In the genomic region with DNA sequence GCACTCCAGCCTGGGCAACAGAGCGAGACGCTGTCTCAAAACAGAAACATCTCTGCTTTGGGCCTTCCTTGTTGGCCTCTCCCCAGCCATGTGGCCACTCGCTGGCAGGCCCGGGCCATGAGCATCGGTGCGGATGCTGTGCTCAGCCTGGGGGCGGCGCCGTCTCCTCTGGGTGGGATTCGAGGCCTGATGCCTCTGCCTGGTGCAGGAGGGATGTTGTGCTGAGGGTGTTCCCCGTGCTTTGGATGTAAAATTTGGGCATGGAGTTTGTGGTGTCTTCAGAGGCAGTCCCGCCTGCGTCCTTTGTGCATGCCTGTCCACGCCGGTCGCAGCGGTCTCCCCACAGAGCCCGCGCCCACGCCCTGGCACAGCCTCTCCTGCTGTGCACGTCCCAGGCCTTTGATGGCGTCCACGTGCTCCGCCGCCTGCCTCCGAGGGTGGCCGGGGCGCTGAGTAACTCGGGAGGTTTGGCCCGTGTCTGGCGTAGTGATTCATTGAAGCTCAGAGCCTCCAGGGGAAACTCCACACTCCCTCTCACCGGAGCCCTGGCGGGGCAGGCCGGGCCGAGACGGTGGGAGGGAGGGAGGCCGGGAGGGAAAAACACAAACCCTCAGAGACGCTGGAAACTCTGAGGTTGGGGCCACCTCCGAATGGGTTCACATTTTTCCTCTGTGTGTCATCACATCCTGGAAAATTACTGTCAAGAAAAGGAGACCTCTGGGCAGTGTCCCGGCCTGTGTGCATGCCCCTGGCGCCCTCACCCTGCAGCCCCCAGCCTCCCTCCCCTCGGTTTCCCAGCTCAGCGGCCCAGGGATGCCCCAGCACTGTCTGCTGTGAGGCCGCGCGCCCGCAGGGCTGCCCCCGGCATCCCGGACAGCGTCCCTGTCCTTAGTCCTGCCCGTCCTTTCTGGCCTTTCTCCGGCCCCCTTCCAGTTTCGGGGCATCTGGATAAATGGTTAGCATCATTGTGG, we compare ENCODE assay signal across 6 cellular contexts. TPM values are rescaled to one million over a fixed set of nuclear protein-coding genes. Genes with fewer than 3 reads are reported as not detected.
A peak's percentile ranks its signal among the peaks of the same experiment; 100 is the strongest.
DNase-seq lines count a peak whose midpoint lies in the region; ATAC-seq, FAIRE-seq and TF ChIP-seq lines count a peak whose summit lies in the region.

No MANE protein-coding gene starts in this region.

- TF ChIP-seq RAD21 in HepG2 (CRISPR knock-in tag; IDR thresholded peaks at IDR 0.05), result no peak; the same call in 1 of the 2 replicates

- peak; percentile 87 for DNase-seq in BJ (ENCODE audit: low read depth)
- peak; percentile 94 for DNase-seq in SW480 (ENCODE audit: low spot score)
- peak; percentile 92 for DNase-seq in HepG2 (ENCODE audit: low spot score)
- no peak for DNase-seq in NCI-H1694 treated with DMSO at 0.1 percent for 48 hours (lab: John Stamatoyannopoulos, UW)

- H3K79me2 ChIP-seq in HepG2 (ENCODE audit: insufficient read depth, low read length), result peaks cover 56% of the 10 kb centered on the region

- TF ChIP-seq POLR2A in HepG2 (IDR thresholded peaks at IDR 0.05; ENCODE audit: insufficient read depth in 1 of 2, low read depth in 2 of 2, low read length in 2 of 2), result no peak

- BruUV-seq in HepG2 (replicated peaks; lab: Mats Ljungman, UMichigan), result no TSS peak

- TF ChIP-seq EP300 in HepG2 (IDR thresholded peaks at IDR 0.05; ENCODE audit: low read depth in 2 of 2, low read length in 2 of 2), result peak in 1 of 2 experiments; percentile 85; a peak in 2 of 4 replicates
- peak; percentile 82 for TF ChIP-seq EP300 in HepG2 (CRISPR knock-in tag; IDR thresholded peaks at IDR 0.05; ENCODE audit: borderline replicate concordance)

- H3K36me3 ChIP-seq in BJ (ENCODE audit: control insufficient read depth, insufficient read depth, low read length), result no peaks in the 10 kb centered on the region; the same call in 1 of the 2 replicates
- H3K36me3 ChIP-seq in HepG2 (replicated peaks in 1 of 2; ENCODE audit: control insufficient read depth in 1 of 2, insufficient read depth in 2 of 2, low read length in 2 of 2), result peaks cover 17 to 28% of the 10 kb centered on the region in 2 experiments

- peak overlapping the region; percentile 50 for H3K9ac ChIP-seq in HepG2 (ENCODE audit: insufficient read depth, low read depth, low read length)

- intact Hi-C loops in HepG2 (cut with micrococcal nuclease; ENCODE audit: unreplicated experiment), result no loop called here

- ATAC-seq in HepG2 (peak; percentile 8), HG02798 (IDR thresholded peaks at IDR 0.05; ENCODE audit: poor library complexity, unreplicated experiment) (no peak), GM19395 (IDR thresholded peaks at IDR 0.05; ENCODE audit: unreplicated experiment) (no peak)

- in situ Hi-C loops in HepG2 (cut with HindIII; ENCODE audit: extremely low pct_ligation_motif_present, low pct_unique_long_range_greater_than_20kb), result no loop called here

- no peak overlapping the region for H3K4me3 ChIP-seq in BJ (ENCODE audit: low read depth, low read length)
- H3K4me3 ChIP-seq in HepG2 (replicated peaks in 1 of 3; ENCODE audit: insufficient read depth in 1 of 3, low read depth in 2 of 3, low read length in 3 of 3), result peak overlapping the region in 1 of 3 experiments; percentile 29; a peak in 1 of 6 replicates

- H3K4me2 ChIP-seq in HepG2 (ENCODE audit: low read depth, low read length), result peak overlapping the region; percentile 36

- POLR2A ChIA-PET in BJ (lab: Charles Lee), result interaction anchor here (0.7 to 1.5 kb wide), 2 partner anchors 12 to 71 kb away, joined by 3 to 4 read pairs; no protein-coding TSS in a partner anchor
- POLR2A ChIA-PET in HepG2 (lab: Yijun Ruan, JAX), result interaction anchor here (0.6 to 16.1 kb wide), 16 partner anchors 10 to 166 kb away, joined by 3 to 470 read pairs (median 4); partner anchors contain the start of genes CENPX, DCXR, LRRC45 and NOTUM

- H3K27ac ChIP-seq in HepG2 (ENCODE audit: extremely low read length, insufficient read depth, low read length), result peak overlapping the region; percentile 95

- FAIRE-seq in HepG2 (lab: Jason Lieb, UNC), result peak; percentile 71

- H3K9me3 ChIP-seq in HepG2 (ENCODE audit: low read length), result no peaks in the 10 kb centered on the region

- no peak overlapping the region for H2AFZ ChIP-seq in HepG2 (ENCODE audit: low read length)

- peaks cover 76% of the 10 kb centered on the region for H3K4me1 ChIP-seq in HepG2 (ENCODE audit: insufficient read depth, low read length)

- no peaks in the 10 kb centered on the region for H3K27me3 ChIP-seq in BJ (ENCODE audit: control insufficient read depth, insufficient read depth, low read length)
- no peaks in the 10 kb centered on the region for H3K27me3 ChIP-seq in HepG2 (ENCODE audit: control insufficient read depth in 1 of 2, insufficient read depth in 2 of 2, low read length in 2 of 2)

- WGBS in HepG2 (ENCODE audit: low lambda C conversion rate), result 61% methylated on average over 51 of the region's 53 CpGs

- peak; percentile 15; the same call in 1 of the 2 replicates for TF ChIP-seq CTCF in BJ (IDR thresholded peaks at IDR 0.05; ENCODE audit: insufficient read depth, low read depth, low read length)
- TF ChIP-seq CTCF in HepG2 (CRISPR knock-in tag; IDR thresholded peaks at IDR 0.05), result peak; percentile 51

- CTCF ChIA-PET in BJ (lab: Yijun Ruan, JAX) (interaction anchor here (0.7 to 4.5 kb wide), 10 partner anchors 8 to 297 kb away, joined by 3 to 28 read pairs (median 4); partner anchors contain the start of genes DCXR and NOTUM), HepG2 (lab: Yijun Ruan, JAX; ENCODE audit: low intra/inter-chr PET ratio, low total read pairs) (interaction anchor here (1.6 kb wide), 1 partner anchor 44 kb away, joined by 14 read pairs; no protein-coding TSS in a partner anchor)

- H4K20me1 ChIP-seq in HepG2 (ENCODE audit: insufficient read depth, low read length), result no peaks in the 10 kb centered on the region

RNA-seq across cellular contexts. Expression of gene CENPX, which starts 19.0 kb away (rescaled TPM):
- polyA plus RNA-seq in BJ (2011; rRNA removed) (40.4 and 57.0 TPM in 2 replicates), HepG2 (2011; rRNA removed) (92.7 and 96.7 TPM in 2 replicates)
- 10.4 and 14.0 TPM in 2 replicates for polyA minus RNA-seq in BJ (2011; rRNA and poly(A)+ RNA removed)
- total RNA-seq in HepG2 (2016; rRNA removed; fragmentation: Illumina TruSeq; extraction: Trizol), result 166 and 170 TPM in 2 replicates
- total RNA-seq in HepG2 (2016; cell fraction: cytosol; rRNA removed; fragmentation: Illumina TruSeq; extraction: Trizol; ENCODE audit: low read depth), result 262 and 321 TPM in 2 replicates
- 171 and 173 TPM in 2 replicates for total RNA-seq in HepG2 (2016; cell fraction: insoluble cytoplasmic fraction; rRNA removed; fragmentation: Illumina TruSeq; extraction: Trizol)
- 221 and 277 TPM in 2 replicates for total RNA-seq in HepG2 (2016; cell fraction: membrane; rRNA removed; fragmentation: Illumina TruSeq; extraction: Trizol)
- 85.1 and 103 TPM in 2 replicates for total RNA-seq in HepG2 (2016; cell fraction: nucleus; rRNA removed; fragmentation: Illumina TruSeq; extraction: Trizol)
- polyA plus RNA-seq in HepG2 (2011; cell fraction: cytosol; rRNA removed), result 88.8 and 138 TPM in 2 replicates
- 166 and 170 TPM in 2 replicates for polyA plus RNA-seq in HepG2 (2011; cell fraction: nucleus; rRNA removed)
- 46.3 and 61.5 TPM in 2 replicates for polyA plus RNA-seq in HepG2 (2012)
- polyA plus RNA-seq in HepG2 (2016; cell fraction: cytosol; fragmentation: Illumina TruSeq; extraction: Trizol; ENCODE audit: low read depth), result 176 and 237 TPM in 2 replicates
- polyA plus RNA-seq in HepG2 (2016; cell fraction: insoluble cytoplasmic fraction; fragmentation: Illumina TruSeq; extraction: Trizol; ENCODE audit: low read depth), result 143 and 150 TPM in 2 replicates
- 176 and 221 TPM in 2 replicates for polyA plus RNA-seq in HepG2 (2016; cell fraction: membrane; fragmentation: Illumina TruSeq; extraction: Trizol; ENCODE audit: low read depth)
- 178 and 180 TPM in 2 replicates for polyA plus RNA-seq in HepG2 (2016; cell fraction: nucleus; fragmentation: Illumina TruSeq; extraction: Trizol; ENCODE audit: insufficient read depth, low read depth)
- 32.0 and 49.8 TPM in 2 replicates for polyA minus RNA-seq in HepG2 (2011; rRNA and poly(A)+ RNA removed; ENCODE audit: low replicate concordance)
- polyA minus RNA-seq in HepG2 (2011; cell fraction: cytosol; rRNA and poly(A)+ RNA removed), result 14.8 and 16.2 TPM in 2 replicates
- 20.0 and 26.9 TPM in 2 replicates for polyA minus RNA-seq in HepG2 (2011; cell fraction: nucleus; rRNA and poly(A)+ RNA removed)

RNA-seq across cellular contexts. Expression of gene LRRC45, which starts 19.4 kb away (rescaled TPM):
- polyA plus RNA-seq in BJ (2011; rRNA removed) (4.1 and 6.0 TPM in 2 replicates), HepG2 (2011; rRNA removed) (11.6 and 14.1 TPM in 2 replicates)
- polyA minus RNA-seq in BJ (2011; rRNA and poly(A)+ RNA removed), result 3.1 and 3.7 TPM in 2 replicates
- 21.4 and 48.1 TPM in 2 replicates for total RNA-seq in HepG2 (2016; rRNA removed; fragmentation: Illumina TruSeq; extraction: Trizol)
- total RNA-seq in HepG2 (2016; cell fraction: cytosol; rRNA removed; fragmentation: Illumina TruSeq; extraction: Trizol; ENCODE audit: low read depth), result 30.2 and 31.8 TPM in 2 replicates
- 20.6 and 49.6 TPM in 2 replicates for total RNA-seq in HepG2 (2016; cell fraction: insoluble cytoplasmic fraction; rRNA removed; fragmentation: Illumina TruSeq; extraction: Trizol)
- 14.9 and 19.0 TPM in 2 replicates for total RNA-seq in HepG2 (2016; cell fraction: membrane; rRNA removed; fragmentation: Illumina TruSeq; extraction: Trizol)
- 49.7 and 54.4 TPM in 2 replicates for total RNA-seq in HepG2 (2016; cell fraction: nucleus; rRNA removed; fragmentation: Illumina TruSeq; extraction: Trizol)
- polyA plus RNA-seq in HepG2 (2011; cell fraction: cytosol; rRNA removed), result 5.5 and 10.0 TPM in 2 replicates
- 112 and 182 TPM in 2 replicates for polyA plus RNA-seq in HepG2 (2011; cell fraction: nucleus; rRNA removed)
- 7.5 and 8.8 TPM in 2 replicates for polyA plus RNA-seq in HepG2 (2012)
- polyA plus RNA-seq in HepG2 (2016; cell fraction: cytosol; fragmentation: Illumina TruSeq; extraction: Trizol; ENCODE audit: low read depth), result 3.3 and 4.2 TPM in 2 replicates
- 19.5 and 19.7 TPM in 2 replicates for polyA plus RNA-seq in HepG2 (2016; cell fraction: insoluble cytoplasmic fraction; fragmentation: Illumina TruSeq; extraction: Trizol; ENCODE audit: low read depth)
- 9.1 and 9.2 TPM in 2 replicates for polyA plus RNA-seq in HepG2 (2016; cell fraction: membrane; fragmentation: Illumina TruSeq; extraction: Trizol; ENCODE audit: low read depth)
- 129 and 136 TPM in 2 replicates for polyA plus RNA-seq in HepG2 (2016; cell fraction: nucleus; fragmentation: Illumina TruSeq; extraction: Trizol; ENCODE audit: insufficient read depth, low read depth)
- polyA minus RNA-seq in HepG2 (2011; rRNA and poly(A)+ RNA removed; ENCODE audit: low replicate concordance), result 11.1 and 15.7 TPM in 2 replicates
- polyA minus RNA-seq in HepG2 (2011; cell fraction: cytosol; rRNA and poly(A)+ RNA removed), result 6.1 and 8.2 TPM in 2 replicates
- 25.0 and 27.2 TPM in 2 replicates for polyA minus RNA-seq in HepG2 (2011; cell fraction: nucleus; rRNA and poly(A)+ RNA removed)

RNA-seq across cellular contexts. Expression of gene ASPSCR1, which starts 26.3 kb away (rescaled TPM):
- 12.0 and 15.4 TPM in 2 replicates for polyA plus RNA-seq in BJ (2011; rRNA removed)
- 12.3 and 13.0 TPM in 2 replicates for polyA minus RNA-seq in BJ (2011; rRNA and poly(A)+ RNA removed)
- 221 and 314 TPM in 2 replicates for total RNA-seq in HepG2 (2016; rRNA removed; fragmentation: Illumina TruSeq; extraction: Trizol)
- 180 and 228 TPM in 2 replicates for total RNA-seq in HepG2 (2016; cell fraction: cytosol; rRNA removed; fragmentation: Illumina TruSeq; extraction: Trizol; ENCODE audit: low read depth)
- 219 and 327 TPM in 2 replicates for total RNA-seq in HepG2 (2016; cell fraction: insoluble cytoplasmic fraction; rRNA removed; fragmentation: Illumina TruSeq; extraction: Trizol)
- total RNA-seq in HepG2 (2016; cell fraction: membrane; rRNA removed; fragmentation: Illumina TruSeq; extraction: Trizol), result 207 and 283 TPM in 2 replicates
- total RNA-seq in HepG2 (2016; cell fraction: nucleus; rRNA removed; fragmentation: Illumina TruSeq; extraction: Trizol), result 184 and 224 TPM in 2 replicates
- 257 and 274 TPM in 2 replicates for polyA plus RNA-seq in HepG2 (2011; rRNA removed)
- 164 and 428 TPM in 2 replicates for polyA plus RNA-seq in HepG2 (2011; cell fraction: cytosol; rRNA removed)
- 988 and 1,754 TPM in 2 replicates for polyA plus RNA-seq in HepG2 (2011; cell fraction: nucleus; rRNA removed)
- polyA plus RNA-seq in HepG2 (2012), result 102 and 190 TPM in 2 replicates
- 154 and 193 TPM in 2 replicates for polyA plus RNA-seq in HepG2 (2016; cell fraction: cytosol; fragmentation: Illumina TruSeq; extraction: Trizol; ENCODE audit: low read depth)
- polyA plus RNA-seq in HepG2 (2016; cell fraction: insoluble cytoplasmic fraction; fragmentation: Illumina TruSeq; extraction: Trizol; ENCODE audit: low read depth), result 188 and 212 TPM in 2 replicates
- polyA plus RNA-seq in HepG2 (2016; cell fraction: membrane; fragmentation: Illumina TruSeq; extraction: Trizol; ENCODE audit: low read depth), result 186 and 218 TPM in 2 replicates
- polyA plus RNA-seq in HepG2 (2016; cell fraction: nucleus; fragmentation: Illumina TruSeq; extraction: Trizol; ENCODE audit: insufficient read depth, low read depth), result 413 and 420 TPM in 2 replicates
- 26.8 and 276 TPM in 2 replicates for polyA minus RNA-seq in HepG2 (2011; rRNA and poly(A)+ RNA removed; ENCODE audit: low replicate concordance)
- 97.1 and 133 TPM in 2 replicates for polyA minus RNA-seq in HepG2 (2011; cell fraction: cytosol; rRNA and poly(A)+ RNA removed)
- 107 and 152 TPM in 2 replicates for polyA minus RNA-seq in HepG2 (2011; cell fraction: nucleus; rRNA and poly(A)+ RNA removed)

RNA-seq across cellular contexts. Expression of gene RAC3, which starts 27.8 kb away (rescaled TPM):
- polyA plus RNA-seq in BJ (2011; rRNA removed) (7.5 and 11.5 TPM in 2 replicates), HepG2 (2011; rRNA removed) (21.3 and 24.1 TPM in 2 replicates)
- polyA minus RNA-seq in BJ (2011; rRNA and poly(A)+ RNA removed), result 4.7 and 5.1 TPM in 2 replicates
- 4.0 and 10.5 TPM in 2 replicates for total RNA-seq in HepG2 (2016; rRNA removed; fragmentation: Illumina TruSeq; extraction: Trizol)
- 6.8 and 9.8 TPM in 2 replicates for total RNA-seq in HepG2 (2016; cell fraction: cytosol; rRNA removed; fragmentation: Illumina TruSeq; extraction: Trizol; ENCODE audit: low read depth)
- 3.9 and 12.6 TPM in 2 replicates for total RNA-seq in HepG2 (2016; cell fraction: insoluble cytoplasmic fraction; rRNA removed; fragmentation: Illumina TruSeq; extraction: Trizol)
- 7.3 and 10.1 TPM in 2 replicates for total RNA-seq in HepG2 (2016; cell fraction: membrane; rRNA removed; fragmentation: Illumina TruSeq; extraction: Trizol)
- 11.7 and 12.9 TPM in 2 replicates for total RNA-seq in HepG2 (2016; cell fraction: nucleus; rRNA removed; fragmentation: Illumina TruSeq; extraction: Trizol)
- polyA plus RNA-seq in HepG2 (2011; cell fraction: cytosol; rRNA removed), result 12.8 and 16.7 TPM in 2 replicates
- polyA plus RNA-seq in HepG2 (2011; cell fraction: nucleus; rRNA removed), result 111 and 165 TPM in 2 replicates
- 6.3 and 10.6 TPM in 2 replicates for polyA plus RNA-seq in HepG2 (2012)
- 10.4 and 12.0 TPM in 2 replicates for polyA plus RNA-seq in HepG2 (2016; cell fraction: cytosol; fragmentation: Illumina TruSeq; extraction: Trizol; ENCODE audit: low read depth)
- polyA plus RNA-seq in HepG2 (2016; cell fraction: insoluble cytoplasmic fraction; fragmentation: Illumina TruSeq; extraction: Trizol; ENCODE audit: low read depth), result 6.0 and 7.2 TPM in 2 replicates
- 8.8 and 10.0 TPM in 2 replicates for polyA plus RNA-seq in HepG2 (2016; cell fraction: membrane; fragmentation: Illumina TruSeq; extraction: Trizol; ENCODE audit: low read depth)
- polyA plus RNA-seq in HepG2 (2016; cell fraction: nucleus; fragmentation: Illumina TruSeq; extraction: Trizol; ENCODE audit: insufficient read depth, low read depth), result 45.9 and 51.6 TPM in 2 replicates
- 12.6 and 13.2 TPM in 2 replicates for polyA minus RNA-seq in HepG2 (2011; rRNA and poly(A)+ RNA removed; ENCODE audit: low replicate concordance)
- polyA minus RNA-seq in HepG2 (2011; cell fraction: cytosol; rRNA and poly(A)+ RNA removed), result 3.0 and 3.6 TPM in 2 replicates
- 6.7 and 7.6 TPM in 2 replicates for polyA minus RNA-seq in HepG2 (2011; cell fraction: nucleus; rRNA and poly(A)+ RNA removed)

RNA-seq across cellular contexts. Expression of gene DCXR, which starts 33.8 kb away (rescaled TPM):
- 42.7 and 66.0 TPM in 2 replicates for polyA plus RNA-seq in BJ (2011; rRNA removed)
- 21.7 and 40.3 TPM in 2 replicates for polyA minus RNA-seq in BJ (2011; rRNA and poly(A)+ RNA removed)
- 286 and 311 TPM in 2 replicates for total RNA-seq in HepG2 (2016; rRNA removed; fragmentation: Illumina TruSeq; extraction: Trizol)
- 275 and 353 TPM in 2 replicates for total RNA-seq in HepG2 (2016; cell fraction: cytosol; rRNA removed; fragmentation: Illumina TruSeq; extraction: Trizol; ENCODE audit: low read depth)
- 302 and 321 TPM in 2 replicates for total RNA-seq in HepG2 (2016; cell fraction: insoluble cytoplasmic fraction; rRNA removed; fragmentation: Illumina TruSeq; extraction: Trizol)
- 228 and 297 TPM in 2 replicates for total RNA-seq in HepG2 (2016; cell fraction: membrane; rRNA removed; fragmentation: Illumina TruSeq; extraction: Trizol)
- total RNA-seq in HepG2 (2016; cell fraction: nucleus; rRNA removed; fragmentation: Illumina TruSeq; extraction: Trizol), result 132 and 152 TPM in 2 replicates
- 287 and 290 TPM in 2 replicates for polyA plus RNA-seq in HepG2 (2011; rRNA removed)
- 253 and 424 TPM in 2 replicates for polyA plus RNA-seq in HepG2 (2011; cell fraction: cytosol; rRNA removed)
- polyA plus RNA-seq in HepG2 (2011; cell fraction: nucleus; rRNA removed), result 645 and 737 TPM in 2 replicates
- 190 and 266 TPM in 2 replicates for polyA plus RNA-seq in HepG2 (2012)
- 398 and 426 TPM in 2 replicates for polyA plus RNA-seq in HepG2 (2016; cell fraction: cytosol; fragmentation: Illumina TruSeq; extraction: Trizol; ENCODE audit: low read depth)
- polyA plus RNA-seq in HepG2 (2016; cell fraction: insoluble cytoplasmic fraction; fragmentation: Illumina TruSeq; extraction: Trizol; ENCODE audit: low read depth), result 296 and 330 TPM in 2 replicates
- 308 and 335 TPM in 2 replicates for polyA plus RNA-seq in HepG2 (2016; cell fraction: membrane; fragmentation: Illumina TruSeq; extraction: Trizol; ENCODE audit: low read depth)
- polyA plus RNA-seq in HepG2 (2016; cell fraction: nucleus; fragmentation: Illumina TruSeq; extraction: Trizol; ENCODE audit: insufficient read depth, low read depth), result 280 and 299 TPM in 2 replicates
- 73.9 and 172 TPM in 2 replicates for polyA minus RNA-seq in HepG2 (2011; rRNA and poly(A)+ RNA removed; ENCODE audit: low replicate concordance)
- polyA minus RNA-seq in HepG2 (2011; cell fraction: cytosol; rRNA and poly(A)+ RNA removed), result 52.1 and 74.6 TPM in 2 replicates
- polyA minus RNA-seq in HepG2 (2011; cell fraction: nucleus; rRNA and poly(A)+ RNA removed), result 61.5 and 67.5 TPM in 2 replicates
